ENCODE assay signal across 19 cellular contexts in the genomic region with DNA sequence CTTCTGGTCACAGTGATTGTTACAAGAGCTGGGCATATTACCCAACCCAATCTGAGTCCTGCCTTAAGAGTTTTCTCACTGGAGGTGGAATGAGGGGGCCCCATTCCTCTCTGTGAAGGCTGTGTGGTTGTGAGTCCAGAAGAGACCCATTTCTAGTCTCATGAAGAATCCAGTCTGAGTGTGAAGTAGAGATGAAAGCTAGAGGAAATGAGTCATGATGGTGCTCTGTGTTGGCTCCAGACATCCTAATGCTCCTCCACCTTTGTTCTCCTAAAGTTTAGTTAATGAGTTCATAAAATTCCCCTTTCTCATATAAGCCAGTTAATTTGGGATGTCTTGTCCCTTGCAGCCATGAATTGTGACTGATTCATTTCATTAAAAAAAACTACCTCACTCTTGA.
DNase-seq lines count a peak whose midpoint lies in the region; ATAC-seq and TF ChIP-seq lines count a peak whose summit lies in the region.
"Had no signal": no experiment of that assay in that cellular context is flagged by ENCODE, and none has a peak within 500 bp of the region (broad histone marks: within the 10 kb centered on the region; RNA-seq: fewer than 3 reads in every experiment).

No MANE protein-coding gene starts in this region.

- H3K4me3 ChIP-seq in fibroblast of pulmonary artery (replicated peaks; ENCODE audit: low read depth, low read length): no peak overlapping the region
- H3K4me3 ChIP-seq: BLaER1 treated with 17β-estradiol and CSF1 and Interleukin-3, amounts not matched to agents 10 nM and 100 nM; Peyer's patch; suprapubic skin had no signal

- in situ Hi-C loops in ACHN (cut with HindIII; ENCODE audit: low pct_ligation_motif_present, low pct_unique_long_range_greater_than_20kb, low sequenced_read_pairs): no loop called here

- TF ChIP-seq CTCF in fibroblast of pulmonary artery (IDR thresholded peaks at IDR 0.05; ENCODE audit: low read length, missing control alignments): no peak

- ATAC-seq in SK-N-SH treated with all-trans-retinoic acid at 6 μM for 48 hours: peak; percentile 6; the same call in 2 of the 3 replicates
- ATAC-seq in activated CD4-positive, CD25-positive, alpha-beta regulatory T cell treated with anti-CD3 and anti-CD28 coated beads, Interleukin-2, amount 50 U/mL, for 24 hours: no peak

- peak; percentile 63 for DNase-seq in HCEC 1CT
- DNase-seq in fibroblast of pulmonary artery (ENCODE audit: low read depth): peak; percentile 51
- no peak for DNase-seq in NCI-H2196 (lab: John Stamatoyannopoulos, UW; ENCODE audit: unreplicated experiment)
- DNase-seq in SHP77 treated with DMSO at 0.1 percent for 48 hours (lab: John Stamatoyannopoulos, UW): no peak
- no peak for DNase-seq in ACHN
- DNase-seq: activated CD4-positive, alpha-beta memory T cell treated with anti-CD3 and anti-CD28 coated beads for 36 hours; activated naive CD8-positive, alpha-beta T cell treated with anti-CD3 and anti-CD28 coated beads for 36 hours; activated T-cell treated with anti-CD3 and anti-CD28 coated beads, Interleukin-2, amount 50 U/mL, for 48 hours; cerebellar nuclear complex; NCI-H2081; NCI-H526 treated with DMSO at 0.1 percent for 48 hours; Peyer's patch; stimulated activated CD4-positive, alpha-beta T cell treated with anti-CD3 and anti-CD28 coated beads, Interleukin-4, amount 100 ng/mL, for 4 hours; stimulated activated CD8-positive, alpha-beta memory T cell treated with anti-CD3 and anti-CD28 coated beads, Interleukin-4, amount 100 ng/mL, for 48 hours; SW 1271 had no signal

TF ChIP-seq in SK-N-SH treated with all-trans-retinoic acid at 6 μM for 48 hours, 23 proteins besides CTCF, POLR2A, EP300 and RAD21:
- TF ChIP-seq, protein P1, sequence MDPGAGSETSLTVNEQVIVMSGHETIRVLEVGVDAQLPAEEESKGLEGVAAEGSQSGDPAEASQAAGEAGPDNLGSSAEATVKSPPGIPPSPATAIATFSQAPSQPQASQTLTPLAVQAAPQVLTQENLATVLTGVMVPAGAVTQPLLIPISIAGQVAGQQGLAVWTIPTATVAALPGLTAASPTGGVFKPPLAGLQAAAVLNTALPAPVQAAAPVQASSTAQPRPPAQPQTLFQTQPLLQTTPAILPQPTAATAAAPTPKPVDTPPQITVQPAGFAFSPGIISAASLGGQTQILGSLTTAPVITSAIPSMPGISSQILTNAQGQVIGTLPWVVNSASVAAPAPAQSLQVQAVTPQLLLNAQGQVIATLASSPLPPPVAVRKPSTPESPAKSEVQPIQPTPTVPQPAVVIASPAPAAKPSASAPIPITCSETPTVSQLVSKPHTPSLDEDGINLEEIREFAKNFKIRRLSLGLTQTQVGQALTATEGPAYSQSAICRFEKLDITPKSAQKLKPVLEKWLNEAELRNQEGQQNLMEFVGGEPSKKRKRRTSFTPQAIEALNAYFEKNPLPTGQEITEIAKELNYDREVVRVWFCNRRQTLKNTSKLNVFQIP (CRISPR knock-in tag; IDR thresholded peaks at IDR 0.05; ENCODE audit: borderline replicate concordance, low read depth): no peak
- no peak for TF ChIP-seq ZNF8 (CRISPR knock-in tag; IDR thresholded peaks at IDR 0.05)
- no peak for TF ChIP-seq GLIS3 (CRISPR knock-in tag; IDR thresholded peaks at IDR 0.05)
- TF ChIP-seq, protein P2, sequence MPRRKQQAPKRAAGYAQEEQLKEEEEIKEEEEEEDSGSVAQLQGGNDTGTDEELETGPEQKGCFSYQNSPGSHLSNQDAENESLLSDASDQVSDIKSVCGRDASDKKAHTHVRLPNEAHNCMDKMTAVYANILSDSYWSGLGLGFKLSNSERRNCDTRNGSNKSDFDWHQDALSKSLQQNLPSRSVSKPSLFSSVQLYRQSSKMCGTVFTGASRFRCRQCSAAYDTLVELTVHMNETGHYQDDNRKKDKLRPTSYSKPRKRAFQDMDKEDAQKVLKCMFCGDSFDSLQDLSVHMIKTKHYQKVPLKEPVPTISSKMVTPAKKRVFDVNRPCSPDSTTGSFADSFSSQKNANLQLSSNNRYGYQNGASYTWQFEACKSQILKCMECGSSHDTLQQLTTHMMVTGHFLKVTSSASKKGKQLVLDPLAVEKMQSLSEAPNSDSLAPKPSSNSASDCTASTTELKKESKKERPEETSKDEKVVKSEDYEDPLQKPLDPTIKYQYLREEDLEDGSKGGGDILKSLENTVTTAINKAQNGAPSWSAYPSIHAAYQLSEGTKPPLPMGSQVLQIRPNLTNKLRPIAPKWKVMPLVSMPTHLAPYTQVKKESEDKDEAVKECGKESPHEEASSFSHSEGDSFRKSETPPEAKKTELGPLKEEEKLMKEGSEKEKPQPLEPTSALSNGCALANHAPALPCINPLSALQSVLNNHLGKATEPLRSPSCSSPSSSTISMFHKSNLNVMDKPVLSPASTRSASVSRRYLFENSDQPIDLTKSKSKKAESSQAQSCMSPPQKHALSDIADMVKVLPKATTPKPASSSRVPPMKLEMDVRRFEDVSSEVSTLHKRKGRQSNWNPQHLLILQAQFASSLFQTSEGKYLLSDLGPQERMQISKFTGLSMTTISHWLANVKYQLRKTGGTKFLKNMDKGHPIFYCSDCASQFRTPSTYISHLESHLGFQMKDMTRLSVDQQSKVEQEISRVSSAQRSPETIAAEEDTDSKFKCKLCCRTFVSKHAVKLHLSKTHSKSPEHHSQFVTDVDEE (CRISPR knock-in tag; IDR thresholded peaks at IDR 0.05): no peak
- no peak for TF ChIP-seq RARB (CRISPR knock-in tag; IDR thresholded peaks at IDR 0.05)
- no peak for TF ChIP-seq ISL1 (CRISPR knock-in tag; IDR thresholded peaks at IDR 0.05)
- no peak for TF ChIP-seq ZNF70 (CRISPR knock-in tag; IDR thresholded peaks at IDR 0.05)
- no peak for TF ChIP-seq PPARA (CRISPR knock-in tag; IDR thresholded peaks at IDR 0.05; ENCODE audit: borderline replicate concordance)
- TF ChIP-seq ZFP3 (CRISPR knock-in tag; IDR thresholded peaks at IDR 0.05): no peak
- TF ChIP-seq OSR1 (CRISPR knock-in tag; IDR thresholded peaks at IDR 0.05): no peak
- TF ChIP-seq TOX (CRISPR knock-in tag; IDR thresholded peaks at IDR 0.05; ENCODE audit: borderline replicate concordance): no peak

Comparison
In these comparisons a context has a peak if more than half of its experiments do, and no peak if none do; other contexts are left out.
1. DNase-seq: peak in HCEC 1CT (single experiment) and fibroblast of pulmonary artery (single experiment); none in NCI-H2196 (single experiment), SHP77 treated with DMSO at 0.1 percent for 48 hours (single experiment) and ACHN (single experiment).